In genomic region chr5:179815491-179816249, GRCh38 we compare ENCODE assay signal across 24 cellular contexts. TPM values are rescaled to one million over a fixed set of nuclear protein-coding genes. Genes with fewer than 3 reads are reported as not detected.
DNase-seq lines count a peak whose midpoint lies in the region; ATAC-seq, FAIRE-seq and TF ChIP-seq lines count a peak whose summit lies in the region.
"Had no signal": no experiment of that assay in that cellular context is flagged by ENCODE, and none has a peak within 500 bp of the region (broad histone marks: within the 10 kb centered on the region; RNA-seq: fewer than 3 reads in every experiment).

No MANE protein-coding gene starts in this region.

- H3K4me2 ChIP-seq in HepG2 (ENCODE audit: low read depth, low read length) = no peak overlapping the region

- peaks cover 30% of the 10 kb centered on the region for H3K4me1 ChIP-seq in HepG2 (ENCODE audit: insufficient read depth, low read length)

- no peak overlapping the region for H3K27ac Mint-ChIP-seq in activated CD4-positive, alpha-beta T cell treated with anti-CD3 and anti-CD28 coated beads, Interleukin-2, amount 10 ng/mL, durations not matched to agents 7 days and 5 days
- no peak overlapping the region for H3K27ac Mint-ChIP-seq in stimulated activated effector memory CD8-positive, alpha-beta T cell treated with anti-CD3 and anti-CD28 coated beads, Interleukin-12 subunit alpha, Interleukin-12 subunit beta, amount 100 ng/mL, for 72 hours
- H3K27ac Mint-ChIP-seq: activated T-helper 17 cell treated with anti-CD3 and anti-CD28 coated beads, Interleukin-2, amount 50 U/mL, for 72 hours had no signal

- 99% methylated on average over 21 of the region's 21 CpGs for WGBS in HepG2 (ENCODE audit: low lambda C conversion rate)

- no peaks in the 10 kb centered on the region for H4K20me1 ChIP-seq in HepG2 (ENCODE audit: insufficient read depth, low read length)

- TF ChIP-seq POLR2A in HepG2 (IDR thresholded peaks at IDR 0.05; ENCODE audit: insufficient read depth in 1 of 2, low read depth in 2 of 2, low read length in 2 of 2) = no peak

- no peak overlapping the region for H3K4me3 ChIP-seq in HepG2 (replicated peaks in 1 of 3; ENCODE audit: insufficient read depth in 1 of 3, low read depth in 2 of 3, low read length in 3 of 3)

- H3K36me3 ChIP-seq in HepG2 (replicated peaks in 1 of 2; ENCODE audit: control insufficient read depth in 1 of 2, insufficient read depth in 2 of 2, low read length in 2 of 2) = peaks cover 11 to 19% of the 10 kb centered on the region in 2 experiments; a peak in 4 of 5 replicates
- H3K36me3 ChIP-seq: gastrocnemius medialis, ovary, right lobe of liver, WERI-Rb-1 had no signal

- H2AFZ ChIP-seq in HepG2 (ENCODE audit: low read length) = no peak overlapping the region

- TF ChIP-seq EP300 in HepG2 (IDR thresholded peaks at IDR 0.05; ENCODE audit: low read depth in 2 of 2, low read length in 2 of 2) = no peak
- TF ChIP-seq EP300 in HepG2 (CRISPR knock-in tag; IDR thresholded peaks at IDR 0.05; ENCODE audit: borderline replicate concordance) = no peak

- no peaks in the 10 kb centered on the region for H3K9me3 ChIP-seq in HepG2 (ENCODE audit: low read length)
- H3K9me3 ChIP-seq: gastrocnemius medialis, ovary, right lobe of liver, stomach had no signal

- no peaks in the 10 kb centered on the region for H3K9me3 Mint-ChIP-seq in activated CD4-positive, alpha-beta T cell treated with anti-CD3 and anti-CD28 coated beads, Interleukin-2, amount 10 ng/mL, durations not matched to agents 7 days and 5 days
- no peaks in the 10 kb centered on the region for H3K9me3 Mint-ChIP-seq in stimulated activated effector memory CD8-positive, alpha-beta T cell treated with anti-CD3 and anti-CD28 coated beads, Interleukin-12 subunit alpha, Interleukin-12 subunit beta, amount 100 ng/mL, for 72 hours
- H3K9me3 Mint-ChIP-seq: activated T-helper 17 cell treated with anti-CD3 and anti-CD28 coated beads, Interleukin-2, amount 50 U/mL, for 72 hours had no signal

- no peaks in the 10 kb centered on the region for H3K27me3 Mint-ChIP-seq in activated CD4-positive, alpha-beta T cell treated with anti-CD3 and anti-CD28 coated beads, Interleukin-2, amount 10 ng/mL, durations not matched to agents 7 days and 5 days
- H3K27me3 Mint-ChIP-seq: activated T-helper 17 cell treated with anti-CD3 and anti-CD28 coated beads, Interleukin-2, amount 50 U/mL, for 72 hours had no signal

- in situ Hi-C loops in HepG2 (cut with HindIII; ENCODE audit: extremely low pct_ligation_motif_present, low pct_unique_long_range_greater_than_20kb) = no loop called here

- FAIRE-seq in HepG2 (lab: Jason Lieb, UNC) = no peak
- FAIRE-seq: A204.1, GM12892 had no signal

- no peak for TF ChIP-seq CTCF in RWPE1 (conservative IDR thresholded peaks at IDR 0.05; ENCODE audit: low read depth)
- no peak for TF ChIP-seq CTCF in HepG2 (CRISPR knock-in tag; IDR thresholded peaks at IDR 0.05)

- H3K36me3 Mint-ChIP-seq in activated CD4-positive, alpha-beta T cell treated with anti-CD3 and anti-CD28 coated beads, Interleukin-2, amount 10 ng/mL, durations not matched to agents 7 days and 5 days (ENCODE audit: low read depth) = peaks cover 19% of the 10 kb centered on the region
- H3K36me3 Mint-ChIP-seq in stimulated activated effector memory CD8-positive, alpha-beta T cell treated with anti-CD3 and anti-CD28 coated beads, Interleukin-12 subunit alpha, Interleukin-12 subunit beta, amount 100 ng/mL, for 72 hours = peaks cover 33% of the 10 kb centered on the region

- CTCF ChIA-PET in activated CD4-positive, alpha-beta T cell treated with anti-CD3 and anti-CD28 coated beads, Interleukin-2, amount 10 ng/mL, durations not matched to agents 7 days and 5 days (lab: Charles Lee) = interaction anchor here (0.6 to 2.8 kb wide), 3 partner anchors 14 to 980 kb away, joined by 3 to 11 read pairs (median 8); no protein-coding TSS in a partner anchor
- CTCF ChIA-PET in RWPE1 (lab: Yijun Ruan, JAX) = no interaction called here
- CTCF ChIA-PET in HepG2 (lab: Yijun Ruan, JAX; ENCODE audit: low intra/inter-chr PET ratio, low total read pairs) = no interaction called here

- no peak for TF ChIP-seq RAD21 in HepG2 (CRISPR knock-in tag; IDR thresholded peaks at IDR 0.05)

- peak overlapping the region; percentile 15 for H3K27ac ChIP-seq in RWPE1
- no peak overlapping the region for H3K27ac ChIP-seq in HepG2 (ENCODE audit: extremely low read length, insufficient read depth, low read length)
- H3K27ac ChIP-seq: right lobe of liver, WERI-Rb-1 had no signal

- H3K79me2 ChIP-seq in HepG2 (ENCODE audit: insufficient read depth, low read length) = peaks cover 5% of the 10 kb centered on the region

- no peaks in the 10 kb centered on the region for H3K27me3 ChIP-seq in HepG2 (ENCODE audit: control insufficient read depth in 1 of 2, insufficient read depth in 2 of 2, low read length in 2 of 2)
- H3K27me3 ChIP-seq: gastrocnemius medialis, ovary, right lobe of liver, stomach had no signal

- no peak overlapping the region for H3K9ac ChIP-seq in HepG2 (ENCODE audit: insufficient read depth, low read depth, low read length)

- intact Hi-C loops in HepG2 (cut with micrococcal nuclease; ENCODE audit: unreplicated experiment) = no loop called here

- no peak for DNase-seq in activated CD4-positive, alpha-beta T cell treated with anti-CD3 and anti-CD28 coated beads, Interleukin-2, amount 10 ng/mL, durations not matched to agents 7 days and 5 days
- DNase-seq in activated CD4-positive, alpha-beta T cell treated with anti-CD3 and anti-CD28 coated beads for 48 hours = no peak
- DNase-seq in RWPE1 (ENCODE audit: low spot score) (no peak), HepG2 (ENCODE audit: low spot score) (no peak), NCI-H1436 treated with DMSO at 0.1 percent for 48 hours (lab: John Stamatoyannopoulos, UW) (no peak), iPS-NIHi7 (ENCODE audit: extremely low spot score) (no peak)
- no peak for DNase-seq in stimulated activated effector memory CD8-positive, alpha-beta T cell treated with anti-CD3 and anti-CD28 coated beads, Interleukin-12 subunit alpha, Interleukin-12 subunit beta, amount 100 ng/mL, for 72 hours (ENCODE audit: low spot score in 2 of 2)
- DNase-seq: amniotic stem cell; DMS53; NCI-H1417 treated with DMSO at 0.1 percent for 48 hours; NCI-H2171; SHP77; stimulated activated CD4-positive, alpha-beta T cell treated with anti-CD3 and anti-CD28 coated beads, Interleukin-15, amount 100 ng/mL, for 24 hours; stomach; WERI-Rb-1 had no signal

- no TSS peak for BruUV-seq in HepG2 (replicated peaks; lab: Mats Ljungman, UMichigan)

- H3K4me1 Mint-ChIP-seq in activated CD4-positive, alpha-beta T cell treated with anti-CD3 and anti-CD28 coated beads, Interleukin-2, amount 10 ng/mL, durations not matched to agents 7 days and 5 days = peaks cover 27% of the 10 kb centered on the region
- peaks cover 34% of the 10 kb centered on the region for H3K4me1 Mint-ChIP-seq in stimulated activated effector memory CD8-positive, alpha-beta T cell treated with anti-CD3 and anti-CD28 coated beads, Interleukin-12 subunit alpha, Interleukin-12 subunit beta, amount 100 ng/mL, for 72 hours

- POLR2A ChIA-PET in activated CD4-positive, alpha-beta T cell treated with anti-CD3 and anti-CD28 coated beads, Interleukin-2, amount 10 ng/mL, durations not matched to agents 7 days and 5 days (lab: Charles Lee) = no interaction called here
- POLR2A ChIA-PET in RWPE1 (lab: Yijun Ruan, JAX; ENCODE audit: low non-redundant PET) = no interaction called here
- POLR2A ChIA-PET in HepG2 (lab: Yijun Ruan, JAX) = interaction anchor here (5.3 kb wide), 1 partner anchor 10 kb away, joined by 115 read pairs; the partner anchor contains the start of gene MGAT4B

- ATAC-seq in HepG2 (no peak), GM21529 (IDR thresholded peaks at IDR 0.05; ENCODE audit: unreplicated experiment) (no peak)
- ATAC-seq in stimulated activated effector memory CD8-positive, alpha-beta T cell treated with anti-CD3 and anti-CD28 coated beads, Interleukin-12 subunit alpha, Interleukin-12 subunit beta, amount 100 ng/mL, for 72 hours = no peak
- ATAC-seq: activated T-helper 17 cell treated with anti-CD3 and anti-CD28 coated beads, Interleukin-2, amount 50 U/mL, for 72 hours; esophagus mucosa; gastrocnemius medialis; right lobe of liver had no signal

- peak overlapping the region; percentile 3 for H3K4me3 Mint-ChIP-seq in activated CD4-positive, alpha-beta T cell treated with anti-CD3 and anti-CD28 coated beads, Interleukin-2, amount 10 ng/mL, durations not matched to agents 7 days and 5 days
- H3K4me3 Mint-ChIP-seq in stimulated activated effector memory CD8-positive, alpha-beta T cell treated with anti-CD3 and anti-CD28 coated beads, Interleukin-12 subunit alpha, Interleukin-12 subunit beta, amount 100 ng/mL, for 72 hours = peak overlapping the region; percentile 33
- H3K4me3 Mint-ChIP-seq: activated T-helper 17 cell treated with anti-CD3 and anti-CD28 coated beads, Interleukin-2, amount 50 U/mL, for 72 hours had no signal

RNA-seq across cellular contexts. Expression of gene SQSTM1, which starts 5.0 kb away (rescaled TPM):
- total RNA-seq in activated CD4-positive, alpha-beta T cell treated with anti-CD3 and anti-CD28 coated beads, Interleukin-2, amount 10 ng/mL, durations not matched to agents 7 days and 5 days = 10 to 100 TPM; 79.6 to 93.0 TPM
- 160 and 161 TPM in 2 replicates for total RNA-seq in HepG2 (2016; rRNA removed; fragmentation: Illumina TruSeq; extraction: Trizol)
- 45.2 and 49.8 TPM in 2 replicates for total RNA-seq in HepG2 (2016; cell fraction: cytosol; rRNA removed; fragmentation: Illumina TruSeq; extraction: Trizol; ENCODE audit: low read depth)
- 158 and 162 TPM in 2 replicates for total RNA-seq in HepG2 (2016; cell fraction: insoluble cytoplasmic fraction; rRNA removed; fragmentation: Illumina TruSeq; extraction: Trizol)
- total RNA-seq in HepG2 (2016; cell fraction: membrane; rRNA removed; fragmentation: Illumina TruSeq; extraction: Trizol) = 63.1 and 66.1 TPM in 2 replicates
- total RNA-seq in HepG2 (2016; cell fraction: nucleus; rRNA removed; fragmentation: Illumina TruSeq; extraction: Trizol) = 98.3 and 116 TPM in 2 replicates
- polyA plus RNA-seq in HepG2 (2011; rRNA removed) = 90.9 and 126 TPM in 2 replicates
- polyA plus RNA-seq in HepG2 (2011; cell fraction: cytosol; rRNA removed) = 81.2 and 85.2 TPM in 2 replicates
- polyA plus RNA-seq in HepG2 (2011; cell fraction: nucleus; rRNA removed) = 240 and 268 TPM in 2 replicates
- 80.8 and 157 TPM in 2 replicates for polyA plus RNA-seq in HepG2 (2012)
- polyA plus RNA-seq in HepG2 (2016; cell fraction: cytosol; fragmentation: Illumina TruSeq; extraction: Trizol; ENCODE audit: low read depth) = 43.0 and 45.0 TPM in 2 replicates
- polyA plus RNA-seq in HepG2 (2016; cell fraction: insoluble cytoplasmic fraction; fragmentation: Illumina TruSeq; extraction: Trizol; ENCODE audit: low read depth) = 179 and 191 TPM in 2 replicates
- 48.5 and 49.4 TPM in 2 replicates for polyA plus RNA-seq in HepG2 (2016; cell fraction: membrane; fragmentation: Illumina TruSeq; extraction: Trizol; ENCODE audit: low read depth)
- 190 and 194 TPM in 2 replicates for polyA plus RNA-seq in HepG2 (2016; cell fraction: nucleus; fragmentation: Illumina TruSeq; extraction: Trizol; ENCODE audit: insufficient read depth, low read depth)
- polyA minus RNA-seq in HepG2 (2011; rRNA and poly(A)+ RNA removed; ENCODE audit: low replicate concordance) = 245 and 268 TPM in 2 replicates
- 106 and 114 TPM in 2 replicates for polyA minus RNA-seq in HepG2 (2011; cell fraction: cytosol; rRNA and poly(A)+ RNA removed)
- polyA minus RNA-seq in HepG2 (2011; cell fraction: nucleus; rRNA and poly(A)+ RNA removed) = 238 and 284 TPM in 2 replicates

RNA-seq across cellular contexts. Expression of gene MGAT4B, which starts 9.0 kb away (rescaled TPM):
- 10 to 100 TPM; 86.2 to 87.7 TPM for total RNA-seq in activated CD4-positive, alpha-beta T cell treated with anti-CD3 and anti-CD28 coated beads, Interleukin-2, amount 10 ng/mL, durations not matched to agents 7 days and 5 days
- total RNA-seq in HepG2 (2016; rRNA removed; fragmentation: Illumina TruSeq; extraction: Trizol) = 69.2 and 93.5 TPM in 2 replicates
- total RNA-seq in HepG2 (2016; cell fraction: cytosol; rRNA removed; fragmentation: Illumina TruSeq; extraction: Trizol; ENCODE audit: low read depth) = 62.1 and 64.9 TPM in 2 replicates
- 62.4 and 88.8 TPM in 2 replicates for total RNA-seq in HepG2 (2016; cell fraction: insoluble cytoplasmic fraction; rRNA removed; fragmentation: Illumina TruSeq; extraction: Trizol)
- 158 and 164 TPM in 2 replicates for total RNA-seq in HepG2 (2016; cell fraction: membrane; rRNA removed; fragmentation: Illumina TruSeq; extraction: Trizol)
- 79.6 and 99.8 TPM in 2 replicates for total RNA-seq in HepG2 (2016; cell fraction: nucleus; rRNA removed; fragmentation: Illumina TruSeq; extraction: Trizol)
- 130 and 170 TPM in 2 replicates for polyA plus RNA-seq in HepG2 (2011; rRNA removed)
- 134 and 140 TPM in 2 replicates for polyA plus RNA-seq in HepG2 (2011; cell fraction: cytosol; rRNA removed)
- 514 and 596 TPM in 2 replicates for polyA plus RNA-seq in HepG2 (2011; cell fraction: nucleus; rRNA removed)
- 117 and 181 TPM in 2 replicates for polyA plus RNA-seq in HepG2 (2012)
- polyA plus RNA-seq in HepG2 (2016; cell fraction: cytosol; fragmentation: Illumina TruSeq; extraction: Trizol; ENCODE audit: low read depth) = 82.9 and 88.8 TPM in 2 replicates
- polyA plus RNA-seq in HepG2 (2016; cell fraction: insoluble cytoplasmic fraction; fragmentation: Illumina TruSeq; extraction: Trizol; ENCODE audit: low read depth) = 78.6 and 97.2 TPM in 2 replicates
- 156 and 172 TPM in 2 replicates for polyA plus RNA-seq in HepG2 (2016; cell fraction: membrane; fragmentation: Illumina TruSeq; extraction: Trizol; ENCODE audit: low read depth)
- 171 and 174 TPM in 2 replicates for polyA plus RNA-seq in HepG2 (2016; cell fraction: nucleus; fragmentation: Illumina TruSeq; extraction: Trizol; ENCODE audit: insufficient read depth, low read depth)
- polyA minus RNA-seq in HepG2 (2011; rRNA and poly(A)+ RNA removed; ENCODE audit: low replicate concordance) = 166 and 188 TPM in 2 replicates
- 100 and 102 TPM in 2 replicates for polyA minus RNA-seq in HepG2 (2011; cell fraction: cytosol; rRNA and poly(A)+ RNA removed)
- polyA minus RNA-seq in HepG2 (2011; cell fraction: nucleus; rRNA and poly(A)+ RNA removed) = 118 and 140 TPM in 2 replicates

RNA-seq across cellular contexts. Expression of gene LTC4S, which starts 21.9 kb away (rescaled TPM):
- total RNA-seq in activated CD4-positive, alpha-beta T cell treated with anti-CD3 and anti-CD28 coated beads, Interleukin-2, amount 10 ng/mL, durations not matched to agents 7 days and 5 days = 1 to 10 TPM; 1.4 to 2.5 TPM
- total RNA-seq in HepG2 (2016; rRNA removed; fragmentation: Illumina TruSeq; extraction: Trizol) = 0.35 TPM in 1 of 2 replicates, not detected in the other
- not detected in 2 replicates for total RNA-seq in HepG2 (2016; cell fraction: cytosol; rRNA removed; fragmentation: Illumina TruSeq; extraction: Trizol; ENCODE audit: low read depth)
- total RNA-seq in HepG2 (2016; cell fraction: insoluble cytoplasmic fraction; rRNA removed; fragmentation: Illumina TruSeq; extraction: Trizol) = 0.30 TPM in 1 of 2 replicates, not detected in the other
- not detected in 2 replicates for total RNA-seq in HepG2 (2016; cell fraction: membrane; rRNA removed; fragmentation: Illumina TruSeq; extraction: Trizol)
- 0.56 TPM in 1 of 2 replicates, not detected in the other for total RNA-seq in HepG2 (2016; cell fraction: nucleus; rRNA removed; fragmentation: Illumina TruSeq; extraction: Trizol)
- not detected in 2 replicates for polyA plus RNA-seq in HepG2 (2011; rRNA removed)
- polyA plus RNA-seq in HepG2 (2011; cell fraction: cytosol; rRNA removed) = not detected in 2 replicates
- 0.78 and 0.82 TPM in 2 replicates for polyA plus RNA-seq in HepG2 (2011; cell fraction: nucleus; rRNA removed)
- not detected in 2 replicates for polyA plus RNA-seq in HepG2 (2012)
- polyA plus RNA-seq in HepG2 (2016; cell fraction: cytosol; fragmentation: Illumina TruSeq; extraction: Trizol; ENCODE audit: low read depth) = not detected in 2 replicates
- not detected in 2 replicates for polyA plus RNA-seq in HepG2 (2016; cell fraction: insoluble cytoplasmic fraction; fragmentation: Illumina TruSeq; extraction: Trizol; ENCODE audit: low read depth)
- polyA plus RNA-seq in HepG2 (2016; cell fraction: membrane; fragmentation: Illumina TruSeq; extraction: Trizol; ENCODE audit: low read depth) = not detected in 2 replicates
- 0.91 and 1.1 TPM in 2 replicates for polyA plus RNA-seq in HepG2 (2016; cell fraction: nucleus; fragmentation: Illumina TruSeq; extraction: Trizol; ENCODE audit: insufficient read depth, low read depth)
- 0.44 and 0.47 TPM in 2 replicates for polyA minus RNA-seq in HepG2 (2011; rRNA and poly(A)+ RNA removed; ENCODE audit: low replicate concordance)
- not detected in 2 replicates for polyA minus RNA-seq in HepG2 (2011; cell fraction: cytosol; rRNA and poly(A)+ RNA removed)
- not detected in 2 replicates for polyA minus RNA-seq in HepG2 (2011; cell fraction: nucleus; rRNA and poly(A)+ RNA removed)
- total RNA-seq: M059J had no signal

RNA-seq across cellular contexts. Expression of gene MRNIP, which starts 42.9 kb away (rescaled TPM):
- total RNA-seq in activated CD4-positive, alpha-beta T cell treated with anti-CD3 and anti-CD28 coated beads, Interleukin-2, amount 10 ng/mL, durations not matched to agents 7 days and 5 days = 10 to 100 TPM; 11.7 to 16.8 TPM
- total RNA-seq in HepG2 (2016; rRNA removed; fragmentation: Illumina TruSeq; extraction: Trizol) = 11.3 and 15.5 TPM in 2 replicates
- 5.8 and 6.9 TPM in 2 replicates for total RNA-seq in HepG2 (2016; cell fraction: cytosol; rRNA removed; fragmentation: Illumina TruSeq; extraction: Trizol; ENCODE audit: low read depth)
- 9.7 and 18.4 TPM in 2 replicates for total RNA-seq in HepG2 (2016; cell fraction: insoluble cytoplasmic fraction; rRNA removed; fragmentation: Illumina TruSeq; extraction: Trizol)
- total RNA-seq in HepG2 (2016; cell fraction: membrane; rRNA removed; fragmentation: Illumina TruSeq; extraction: Trizol) = 4.5 and 5.1 TPM in 2 replicates
- total RNA-seq in HepG2 (2016; cell fraction: nucleus; rRNA removed; fragmentation: Illumina TruSeq; extraction: Trizol) = 22.2 and 24.1 TPM in 2 replicates
- polyA plus RNA-seq in HepG2 (2011; rRNA removed) = 32.6 and 34.1 TPM in 2 replicates
- polyA plus RNA-seq in HepG2 (2011; cell fraction: cytosol; rRNA removed) = 7.9 and 9.8 TPM in 2 replicates
- polyA plus RNA-seq in HepG2 (2011; cell fraction: nucleus; rRNA removed) = 162 and 171 TPM in 2 replicates
- 19.0 and 22.7 TPM in 2 replicates for polyA plus RNA-seq in HepG2 (2012)
- polyA plus RNA-seq in HepG2 (2016; cell fraction: cytosol; fragmentation: Illumina TruSeq; extraction: Trizol; ENCODE audit: low read depth) = 1.4 and 1.7 TPM in 2 replicates
- polyA plus RNA-seq in HepG2 (2016; cell fraction: insoluble cytoplasmic fraction; fragmentation: Illumina TruSeq; extraction: Trizol; ENCODE audit: low read depth) = 8.1 and 8.4 TPM in 2 replicates
- 2.1 and 3.0 TPM in 2 replicates for polyA plus RNA-seq in HepG2 (2016; cell fraction: membrane; fragmentation: Illumina TruSeq; extraction: Trizol; ENCODE audit: low read depth)
- 78.5 and 90.7 TPM in 2 replicates for polyA plus RNA-seq in HepG2 (2016; cell fraction: nucleus; fragmentation: Illumina TruSeq; extraction: Trizol; ENCODE audit: insufficient read depth, low read depth)
- polyA minus RNA-seq in HepG2 (2011; rRNA and poly(A)+ RNA removed; ENCODE audit: low replicate concordance) = 16.4 and 18.6 TPM in 2 replicates
- 2.5 and 4.4 TPM in 2 replicates for polyA minus RNA-seq in HepG2 (2011; cell fraction: cytosol; rRNA and poly(A)+ RNA removed)
- 31.4 and 38.0 TPM in 2 replicates for polyA minus RNA-seq in HepG2 (2011; cell fraction: nucleus; rRNA and poly(A)+ RNA removed)
